Comparison of ENCODE assay signal across 8 cellular contexts in genomic region chr10:3172081-3172445, GRCh38. TPM values are rescaled to one million over a fixed set of nuclear protein-coding genes. Genes with fewer than 3 reads are reported as not detected.
DNase-seq lines count a peak whose midpoint lies in the region; ATAC-seq lines count a peak whose summit lies in the region.

No MANE protein-coding gene starts in this region.

- no peak overlapping the region for H4K91ac ChIP-seq in mesenchymal stem cell (ENCODE audit: low read length)

- H3K4me3 ChIP-seq in SJSA1: peak overlapping the region; percentile 78
- peak overlapping the region; percentile 90 to 91 for H3K4me3 ChIP-seq in mesenchymal stem cell (ENCODE audit: insufficient read depth in 1 of 2, low read depth in 1 of 2, low read length in 2 of 2)

- H2BK15ac ChIP-seq in mesenchymal stem cell (ENCODE audit: low read depth, poor library complexity, severe bottlenecking): peak overlapping the region; percentile 20

- peaks cover 27% of the 10 kb centered on the region for H3K27me3 Mint-ChIP-seq in activated CD8-positive, alpha-beta memory T cell treated with anti-CD3 and anti-CD28 coated beads, Interleukin-2, amount 10 ng/mL, durations not matched to agents 7 days and 5 days
- no peaks in the 10 kb centered on the region for H3K27me3 Mint-ChIP-seq in stimulated activated naive CD8-positive, alpha-beta T cell treated with anti-CD3 and anti-CD28 coated beads, Interleukin-15, Interleukin-2, amounts not matched to agents 100 ng/mL and 50 ng/mL, for 24 hours

- H3K27me3 ChIP-seq in SJSA1 (replicated peaks): no peaks in the 10 kb centered on the region
- no peaks in the 10 kb centered on the region for H3K27me3 ChIP-seq in mesenchymal stem cell (ENCODE audit: control insufficient read depth in 1 of 2, insufficient read depth in 1 of 2, low read length in 2 of 2)

- no peak for ATAC-seq in activated CD8-positive, alpha-beta memory T cell treated with anti-CD3 and anti-CD28 coated beads, Interleukin-2, amount 10 ng/mL, durations not matched to agents 7 days and 5 days
- ATAC-seq in GM19463 (IDR thresholded peaks at IDR 0.05; ENCODE audit: unreplicated experiment): no peak

- no peak overlapping the region for H2BK120ac ChIP-seq in mesenchymal stem cell (ENCODE audit: low read depth, low read length)

- H3K4ac ChIP-seq in mesenchymal stem cell (ENCODE audit: low read depth in 1 of 2, low read length in 2 of 2): no peak overlapping the region

- no peak overlapping the region for H4K8ac ChIP-seq in mesenchymal stem cell (ENCODE audit: low read length)

- no peak overlapping the region for H2AFZ ChIP-seq in mesenchymal stem cell (ENCODE audit: low read depth, low read length)

- H3K14ac ChIP-seq in mesenchymal stem cell (ENCODE audit: low read length in 2 of 2): no peak overlapping the region

- H3K4me1 Mint-ChIP-seq in activated CD8-positive, alpha-beta memory T cell treated with anti-CD3 and anti-CD28 coated beads, Interleukin-2, amount 10 ng/mL, durations not matched to agents 7 days and 5 days: peaks cover 22% of the 10 kb centered on the region
- peaks cover 38% of the 10 kb centered on the region for H3K4me1 Mint-ChIP-seq in stimulated activated naive CD8-positive, alpha-beta T cell treated with anti-CD3 and anti-CD28 coated beads, Interleukin-15, Interleukin-2, amounts not matched to agents 100 ng/mL and 50 ng/mL, for 24 hours (ENCODE audit: low read depth)

- H3K27ac ChIP-seq in SJSA1: peak overlapping the region; percentile 66
- H3K27ac ChIP-seq in mesenchymal stem cell (ENCODE audit: low read length, poor library complexity, severe bottlenecking): peak overlapping the region; percentile 75

- H3K9ac ChIP-seq in mesenchymal stem cell (ENCODE audit: low read length): peak overlapping the region; percentile 98

- DNase-seq in activated CD8-positive, alpha-beta memory T cell treated with anti-CD3 and anti-CD28 coated beads, Interleukin-2, amount 10 ng/mL, durations not matched to agents 7 days and 5 days: no peak
- DNase-seq in activated CD8-positive, alpha-beta memory T cell treated with anti-CD3 and anti-CD28 coated beads for 24 hours: no peak
- peak in 1 of 2 experiments; percentile 53 for DNase-seq in SJSA1 (ENCODE audit: low read depth in 1 of 2, low spot score in 2 of 2)
- DNase-seq in dermis blood vessel endothelial cell: peak; percentile 73
- DNase-seq in mesenchymal stem cell: peak; percentile 72
- DNase-seq in NCI-H1694 treated with DMSO at 0.1 percent for 48 hours (lab: John Stamatoyannopoulos, UW): no peak

- H2AK5ac ChIP-seq in mesenchymal stem cell (ENCODE audit: low read length, severe bottlenecking): no peak overlapping the region

- H3K36me3 ChIP-seq in SJSA1: peaks cover 40% of the 10 kb centered on the region
- peaks cover 24 to 34% of the 10 kb centered on the region in 2 experiments for H3K36me3 ChIP-seq in mesenchymal stem cell (ENCODE audit: control insufficient read depth in 1 of 2, insufficient read depth in 2 of 2, low read depth in 1 of 2, low read length in 2 of 2)

- H3K18ac ChIP-seq in mesenchymal stem cell (ENCODE audit: low read depth in 1 of 2, low read length in 2 of 2): peak overlapping the region in 1 of 2 experiments; percentile 73

- no peaks in the 10 kb centered on the region for H3K9me3 Mint-ChIP-seq in activated CD8-positive, alpha-beta memory T cell treated with anti-CD3 and anti-CD28 coated beads, Interleukin-2, amount 10 ng/mL, durations not matched to agents 7 days and 5 days (ENCODE audit: low read depth)
- H3K9me3 Mint-ChIP-seq in stimulated activated naive CD8-positive, alpha-beta T cell treated with anti-CD3 and anti-CD28 coated beads, Interleukin-15, Interleukin-2, amounts not matched to agents 100 ng/mL and 50 ng/mL, for 24 hours: no peaks in the 10 kb centered on the region

- peak overlapping the region; percentile 71 for H3K4me3 Mint-ChIP-seq in activated CD8-positive, alpha-beta memory T cell treated with anti-CD3 and anti-CD28 coated beads, Interleukin-2, amount 10 ng/mL, durations not matched to agents 7 days and 5 days
- H3K4me3 Mint-ChIP-seq in stimulated activated naive CD8-positive, alpha-beta T cell treated with anti-CD3 and anti-CD28 coated beads, Interleukin-15, Interleukin-2, amounts not matched to agents 100 ng/mL and 50 ng/mL, for 24 hours: peak overlapping the region; percentile 92

- peak overlapping the region; percentile 79 for H3K4me2 ChIP-seq in mesenchymal stem cell (ENCODE audit: low read length, poor library complexity, severe bottlenecking)

- no peak overlapping the region for H2BK12ac ChIP-seq in mesenchymal stem cell (ENCODE audit: low read length in 2 of 2)

- no peaks in the 10 kb centered on the region for H3K9me3 ChIP-seq in SJSA1 (replicated peaks)
- no peaks in the 10 kb centered on the region for H3K9me3 ChIP-seq in mesenchymal stem cell (ENCODE audit: control insufficient read depth, low read length)

- CTCF ChIA-PET in activated CD8-positive, alpha-beta memory T cell treated with anti-CD3 and anti-CD28 coated beads, Interleukin-2, amount 10 ng/mL, durations not matched to agents 7 days and 5 days (lab: Charles Lee): interaction anchor here (0.7 to 1.8 kb wide), 2 partner anchors 9 to 15 kb away, joined by 4 read pairs; no protein-coding TSS in a partner anchor

- no peak overlapping the region for H3K23ac ChIP-seq in mesenchymal stem cell (ENCODE audit: low read length in 2 of 2)

- H3K27ac Mint-ChIP-seq in activated CD8-positive, alpha-beta memory T cell treated with anti-CD3 and anti-CD28 coated beads, Interleukin-2, amount 10 ng/mL, durations not matched to agents 7 days and 5 days: peak overlapping the region; percentile 88
- H3K27ac Mint-ChIP-seq in stimulated activated naive CD8-positive, alpha-beta T cell treated with anti-CD3 and anti-CD28 coated beads, Interleukin-15, Interleukin-2, amounts not matched to agents 100 ng/mL and 50 ng/mL, for 24 hours: peak overlapping the region; percentile 89

- H3K79me1 ChIP-seq in mesenchymal stem cell (replicated peaks; ENCODE audit: low read length, poor library complexity, severe bottlenecking): peaks cover 16% of the 10 kb centered on the region

- H3K4me1 ChIP-seq in SJSA1 (replicated peaks) (peaks cover 5% of the 10 kb centered on the region), mesenchymal stem cell (ENCODE audit: control insufficient read depth, insufficient read depth, low read depth, low read length) (peaks cover 17% of the 10 kb centered on the region)

- WGBS in mesenchymal stem cell: 3% methylated on average over 21 of the region's 21 CpGs

- peaks cover 24% of the 10 kb centered on the region for H3K36me3 Mint-ChIP-seq in activated CD8-positive, alpha-beta memory T cell treated with anti-CD3 and anti-CD28 coated beads, Interleukin-2, amount 10 ng/mL, durations not matched to agents 7 days and 5 days
- H3K36me3 Mint-ChIP-seq in stimulated activated naive CD8-positive, alpha-beta T cell treated with anti-CD3 and anti-CD28 coated beads, Interleukin-15, Interleukin-2, amounts not matched to agents 100 ng/mL and 50 ng/mL, for 24 hours (ENCODE audit: low read depth): peaks cover 30% of the 10 kb centered on the region

- peak overlapping the region; percentile 67 for H2BK5ac ChIP-seq in mesenchymal stem cell (ENCODE audit: low read depth, low read length, poor library complexity, severe bottlenecking)

RNA-seq across cellular contexts. Expression of gene PITRM1, which starts 0.5 kb away (rescaled TPM):
- 10 to 100 TPM; 65.3 to 71.3 TPM for total RNA-seq in activated CD8-positive, alpha-beta memory T cell treated with anti-CD3 and anti-CD28 coated beads, Interleukin-2, amount 10 ng/mL, durations not matched to agents 7 days and 5 days
- total RNA-seq in SJSA1 (2014; rRNA removed; shearing (Covaris generic)): 51.0 and 72.8 TPM in 2 replicates
- total RNA-seq in dermis blood vessel endothelial cell: 47.1 and 108 TPM in 2 replicates
- 53.6 TPM for polyA plus RNA-seq in mesenchymal stem cell (2013, experiment 1 of 2)
- polyA plus RNA-seq in mesenchymal stem cell (2013, experiment 2 of 2): 50.9 TPM

Comparison
In these comparisons a context has a peak if more than half of its experiments do, and no peak if none do; other contexts are left out.
1. DNase-seq: peak in dermis blood vessel endothelial cell (single experiment) and mesenchymal stem cell (single experiment); none in activated CD8-positive, alpha-beta memory T cell treated with anti-CD3 and anti-CD28 coated beads, Interleukin-2, amount 10 ng/mL, durations not matched to agents 7 days and 5 days (single experiment), activated CD8-positive, alpha-beta memory T cell treated with anti-CD3 and anti-CD28 coated beads for 24 hours (single experiment) and NCI-H1694 treated with DMSO at 0.1 percent for 48 hours (single experiment).